In the genomic region with DNA sequence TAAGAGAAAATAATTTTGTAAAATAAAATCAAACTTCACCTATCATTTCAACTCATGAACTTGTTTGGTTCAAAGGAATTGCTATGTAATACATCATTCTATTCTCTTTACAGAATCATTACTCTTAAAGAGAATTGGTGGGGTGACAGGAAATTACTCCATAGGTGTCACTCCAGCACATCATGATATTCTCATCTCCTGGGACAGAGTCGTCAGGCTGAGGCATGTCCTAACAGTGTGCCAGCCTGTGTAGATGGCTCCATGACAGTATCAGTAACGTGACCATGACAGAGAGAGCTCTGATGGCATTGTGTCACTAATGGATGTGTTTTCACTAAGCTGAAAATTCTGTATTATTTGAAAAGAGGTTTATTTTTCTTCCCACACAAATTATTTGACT, we compare ENCODE assay signal across 14 cellular contexts. TPM values are rescaled to one million over a fixed set of nuclear protein-coding genes. Genes with fewer than 3 reads are reported as not detected.
A peak's percentile ranks its signal among the peaks of the same experiment; 100 is the strongest.
DNase-seq lines count a peak whose midpoint lies in the region; ATAC-seq and TF ChIP-seq lines count a peak whose summit lies in the region.
"Had no signal": no experiment of that assay in that cellular context is flagged by ENCODE, and none has a peak within 500 bp of the region (broad histone marks: within the 10 kb centered on the region; RNA-seq: fewer than 3 reads in every experiment).

No MANE protein-coding gene starts in this region.

- H3K27ac ChIP-seq in RWPE2 (ENCODE audit: poor library complexity, severe bottlenecking) (peak overlapping the region; percentile 46), left ventricle myocardium inferior (replicated peaks) (peak overlapping the region; percentile 45)

- peaks cover 31% of the 10 kb centered on the region for H3K4me1 ChIP-seq in RWPE2 (ENCODE audit: insufficient read depth, poor library complexity, severe bottlenecking)
- H3K4me1 ChIP-seq in left ventricle myocardium inferior, result peaks cover 92% of the 10 kb centered on the region

- H3K27ac Mint-ChIP-seq in progenitor cell of endocrine pancreas, result peak overlapping the region; percentile 95
- H3K27ac Mint-ChIP-seq: natural killer cell had no signal

- no peak for TF ChIP-seq CTCF in RWPE2 (IDR thresholded peaks at IDR 0.05; ENCODE audit: poor library complexity, severe bottlenecking)
- no peak for TF ChIP-seq CTCF in left ventricle myocardium inferior (IDR thresholded peaks at IDR 0.05; ENCODE audit: borderline replicate concordance)
- TF ChIP-seq CTCF in progenitor cell of endocrine pancreas (IDR thresholded peaks at IDR 0.05; ENCODE audit: unreplicated experiment), result no peak

- intact Hi-C loops in left ventricle myocardium inferior (cut with micrococcal nuclease), result no loop called here

- H3K9me3 Mint-ChIP-seq in progenitor cell of endocrine pancreas (ENCODE audit: low read depth), result no peaks in the 10 kb centered on the region
- H3K9me3 Mint-ChIP-seq: natural killer cell had no signal

- peaks cover 63% of the 10 kb centered on the region for H3K4me1 Mint-ChIP-seq in progenitor cell of endocrine pancreas (ENCODE audit: low read depth)
- H3K4me1 Mint-ChIP-seq: natural killer cell had no signal

- H3K36me3 ChIP-seq in RWPE2 (ENCODE audit: low read depth) (no peaks in the 10 kb centered on the region), left ventricle myocardium inferior (no peaks in the 10 kb centered on the region)

- H3K27me3 ChIP-seq in RWPE2 (ENCODE audit: insufficient read depth, poor library complexity, severe bottlenecking) (no peaks in the 10 kb centered on the region), left ventricle myocardium inferior (ENCODE audit: low read depth) (no peaks in the 10 kb centered on the region)

- no peaks in the 10 kb centered on the region for H3K27me3 Mint-ChIP-seq in progenitor cell of endocrine pancreas

- H3K4me3 ChIP-seq in RWPE2 (ENCODE audit: severe bottlenecking) (no peak overlapping the region), left ventricle myocardium inferior (no peak overlapping the region)

- peaks cover 2% of the 10 kb centered on the region for H3K36me3 Mint-ChIP-seq in progenitor cell of endocrine pancreas (ENCODE audit: insufficient read depth)
- H3K36me3 Mint-ChIP-seq: natural killer cell had no signal

- DNase-seq in HT1080 (ENCODE audit: low read depth) (peak; percentile 32), RWPE2 (ENCODE audit: low spot score) (no peak), left ventricle myocardium inferior (no peak), progenitor cell of endocrine pancreas (ENCODE audit: low spot score, unreplicated experiment) (no peak), occipital lobe (lab: John Stamatoyannopoulos, UW) (no peak), DMS114 treated with DMSO at 0.1 percent for 48 hours (lab: John Stamatoyannopoulos, UW; ENCODE audit: unreplicated experiment) (no peak)
- DNase-seq: C1 segment of cervical spinal cord; left colon; natural killer cell; NCI-H1436 treated with DMSO at 0.1 percent for 48 hours; stimulated activated naive CD4-positive, alpha-beta T cell had no signal

- ATAC-seq in RWPE2 (ENCODE audit: low read depth) (peak; percentile 24; the same call in 1 of the 3 replicates), GM18867 (IDR thresholded peaks at IDR 0.05; ENCODE audit: unreplicated experiment) (no peak), GM19023 (IDR thresholded peaks at IDR 0.05; ENCODE audit: unreplicated experiment) (no peak)
- ATAC-seq: left colon, natural killer cell had no signal

- no peak overlapping the region for H3K4me3 Mint-ChIP-seq in progenitor cell of endocrine pancreas (ENCODE audit: low read depth)
- H3K4me3 Mint-ChIP-seq: natural killer cell had no signal

- H3K9me3 ChIP-seq in RWPE2 (ENCODE audit: severe bottlenecking), result no peaks in the 10 kb centered on the region
- H3K9me3 ChIP-seq in left ventricle myocardium inferior (replicated peaks), result no peaks in the 10 kb centered on the region

RNA-seq across cellular contexts. Expression of gene SPATS2L, which starts 13.9 kb away (rescaled TPM):
- 145 and 158 TPM in 2 replicates for total RNA-seq in HT1080 (2014; rRNA removed; shearing (Covaris generic))
- 177 and 202 TPM in 2 replicates for polyA plus RNA-seq in HT1080 (2015; cell fraction: cytosol; rRNA removed)
- polyA plus RNA-seq in HT1080 (2015; cell fraction: nucleus; rRNA removed), result 94.7 and 110 TPM in 2 replicates
- 54.9 TPM for total RNA-seq in left ventricle myocardium inferior
- 110 and 121 TPM in 2 replicates for total RNA-seq in progenitor cell of endocrine pancreas
- total RNA-seq in occipital lobe, result 43.8 TPM
- total RNA-seq: G401 had no signal
